In genomic region chr19:49852631-49853126, GRCh38 we compare ENCODE assay signal across 9 cellular contexts. TPM values are rescaled to one million over a fixed set of nuclear protein-coding genes. Genes with fewer than 3 reads are reported as not detected.
DNase-seq lines count a peak whose midpoint lies in the region; ATAC-seq and TF ChIP-seq lines count a peak whose summit lies in the region.
"Had no signal": no experiment of that assay in that cellular context is flagged by ENCODE, and none has a peak within 500 bp of the region (broad histone marks: within the 10 kb centered on the region; RNA-seq: fewer than 3 reads in every experiment).

No MANE protein-coding gene starts in this region.

- peaks cover 3% of the 10 kb centered on the region for H3K27me3 Mint-ChIP-seq in activated naive CD8-positive, alpha-beta T cell treated with anti-CD3 and anti-CD28 coated beads for 36 hours
- no peaks in the 10 kb centered on the region for H3K27me3 Mint-ChIP-seq in type B pancreatic cell

- ATAC-seq in Right ventricle myocardium superior (ENCODE audit: poor library complexity) = no peak
- ATAC-seq in HG02852 (IDR thresholded peaks at IDR 0.05; ENCODE audit: unreplicated experiment) = no peak

- H3K27me3 ChIP-seq in cardiac muscle cell (no peaks in the 10 kb centered on the region), kidney epithelial cell (ENCODE audit: control insufficient read depth, insufficient read depth, low read length) (no peaks in the 10 kb centered on the region)

- no peak for TF ChIP-seq CTCF in cardiac muscle cell (IDR thresholded peaks at IDR 0.05; ENCODE audit: low read depth, low read length)
- no peak for TF ChIP-seq CTCF in kidney epithelial cell (IDR thresholded peaks at IDR 0.05; ENCODE audit: insufficient read depth, low read length, poor library complexity, severe bottlenecking)
- no peak for TF ChIP-seq CTCF in type B pancreatic cell (conservative IDR thresholded peaks at IDR 0.05)

- H3K4me1 ChIP-seq in cardiac muscle cell (ENCODE audit: low read depth) = peaks cover 10% of the 10 kb centered on the region

- peaks cover 16% of the 10 kb centered on the region for H3K36me3 Mint-ChIP-seq in activated naive CD8-positive, alpha-beta T cell treated with anti-CD3 and anti-CD28 coated beads for 36 hours
- peaks cover 21% of the 10 kb centered on the region for H3K36me3 Mint-ChIP-seq in type B pancreatic cell

- peaks cover 12% of the 10 kb centered on the region for H3K9me3 Mint-ChIP-seq in activated naive CD8-positive, alpha-beta T cell treated with anti-CD3 and anti-CD28 coated beads for 36 hours
- peaks cover 3% of the 10 kb centered on the region for H3K9me3 Mint-ChIP-seq in type B pancreatic cell

- peaks cover 36% of the 10 kb centered on the region for H3K4me1 Mint-ChIP-seq in activated naive CD8-positive, alpha-beta T cell treated with anti-CD3 and anti-CD28 coated beads for 36 hours
- peaks cover 18% of the 10 kb centered on the region for H3K4me1 Mint-ChIP-seq in type B pancreatic cell (ENCODE audit: unreplicated experiment)

- no peaks in the 10 kb centered on the region for H3K9me3 ChIP-seq in cardiac muscle cell (ENCODE audit: low read depth)

- H3K4me3 ChIP-seq in cardiac muscle cell (peak overlapping the region; percentile 79), kidney epithelial cell (ENCODE audit: low read depth, low read length) (peak overlapping the region; percentile 81)

- H3K36me3 ChIP-seq in cardiac muscle cell (peaks cover 28% of the 10 kb centered on the region), kidney epithelial cell (ENCODE audit: control insufficient read depth, insufficient read depth, low read length) (peaks cover 3% of the 10 kb centered on the region)

- intact Hi-C loops in Right ventricle myocardium superior (cut with DNase I) = loop anchor here (5.0 kb wide), 1 partner anchor 35 kb away; the partner anchor contains the start of gene MED25

- DNase-seq in cardiac muscle cell (ENCODE audit: low read depth in 1 of 2, low spot score in 1 of 2) = no peak
- no peak for DNase-seq in Right ventricle myocardium superior
- DNase-seq in activated naive CD8-positive, alpha-beta T cell treated with anti-CD3 and anti-CD28 coated beads for 36 hours = no peak
- no peak for DNase-seq in kidney epithelial cell (ENCODE audit: low read depth)
- DNase-seq in type B pancreatic cell (ENCODE audit: extremely low spot score, unreplicated experiment) = no peak
- no peak for DNase-seq in HuH-7.5 (ENCODE audit: low spot score)
- DNase-seq in NCI-H2196 treated with DMSO at 0.1 percent for 48 hours (lab: John Stamatoyannopoulos, UW; ENCODE audit: unreplicated experiment) = no peak
- DNase-seq: GDM1 had no signal

- H3K27ac Mint-ChIP-seq in activated naive CD8-positive, alpha-beta T cell treated with anti-CD3 and anti-CD28 coated beads for 36 hours = peak overlapping the region; percentile 48
- peak overlapping the region; percentile 90 for H3K27ac Mint-ChIP-seq in type B pancreatic cell

- H3K27ac ChIP-seq in cardiac muscle cell = no peak overlapping the region

- peak overlapping the region; percentile 73 for H3K4me3 Mint-ChIP-seq in activated naive CD8-positive, alpha-beta T cell treated with anti-CD3 and anti-CD28 coated beads for 36 hours
- H3K4me3 Mint-ChIP-seq in type B pancreatic cell = peak overlapping the region; percentile 94

RNA-seq across cellular contexts. Expression of gene PTOV1, which starts 1.7 kb away (rescaled TPM):
- total RNA-seq in cardiac muscle cell (290 and 380 TPM in 2 replicates), Right ventricle myocardium superior (120 TPM), kidney epithelial cell (47.9 and 71.1 TPM in 2 replicates), type B pancreatic cell (ENCODE audit: low replicate concordance) (248 and 388 TPM in 2 replicates)
- polyA plus RNA-seq in cardiac muscle cell = 445 and 583 TPM in 2 replicates
- total RNA-seq in activated naive CD8-positive, alpha-beta T cell treated with anti-CD3 and anti-CD28 coated beads for 36 hours = 10 to 100 TPM; 73.9 to 76.4 TPM

RNA-seq across cellular contexts. Expression of gene PNKP, which starts 14.7 kb away (rescaled TPM):
- total RNA-seq in cardiac muscle cell (73.8 and 74.5 TPM in 2 replicates), Right ventricle myocardium superior (36.3 TPM), kidney epithelial cell (69.3 and 78.2 TPM in 2 replicates), type B pancreatic cell (ENCODE audit: low replicate concordance) (72.3 and 125 TPM in 2 replicates)
- polyA plus RNA-seq in cardiac muscle cell = 69.7 and 98.4 TPM in 2 replicates
- 100 to 1,000 TPM in 1 of 2 experiments, 10 to 100 TPM in 1; 78.9 to 143 TPM for total RNA-seq in activated naive CD8-positive, alpha-beta T cell treated with anti-CD3 and anti-CD28 coated beads for 36 hours

RNA-seq across cellular contexts. Expression of gene AKT1S1, which starts 24.5 kb away (rescaled TPM):
- total RNA-seq in cardiac muscle cell = 27.5 and 36.9 TPM in 2 replicates
- polyA plus RNA-seq in cardiac muscle cell = 45.4 and 66.2 TPM in 2 replicates
- 35.0 TPM for total RNA-seq in Right ventricle myocardium superior
- total RNA-seq in activated naive CD8-positive, alpha-beta T cell treated with anti-CD3 and anti-CD28 coated beads for 36 hours = 10 to 100 TPM; 21.0 to 22.7 TPM
- total RNA-seq in kidney epithelial cell = 23.2 and 34.6 TPM in 2 replicates
- total RNA-seq in type B pancreatic cell (ENCODE audit: low replicate concordance) = 35.8 and 40.1 TPM in 2 replicates

RNA-seq across cellular contexts. Expression of gene TBC1D17, which starts 24.8 kb away (rescaled TPM):
- total RNA-seq in cardiac muscle cell (25.4 and 26.8 TPM in 2 replicates), Right ventricle myocardium superior (46.0 TPM), kidney epithelial cell (17.4 and 28.1 TPM in 2 replicates), type B pancreatic cell (ENCODE audit: low replicate concordance) (33.9 and 45.9 TPM in 2 replicates)
- 38.0 and 52.5 TPM in 2 replicates for polyA plus RNA-seq in cardiac muscle cell
- total RNA-seq in activated naive CD8-positive, alpha-beta T cell treated with anti-CD3 and anti-CD28 coated beads for 36 hours = 10 to 100 TPM; 22.6 to 24.0 TPM

RNA-seq across cellular contexts. Expression of gene MED25, which starts 34.6 kb away (rescaled TPM):
- total RNA-seq in cardiac muscle cell (68.7 and 83.7 TPM in 2 replicates), Right ventricle myocardium superior (83.4 TPM), kidney epithelial cell (31.6 and 34.5 TPM in 2 replicates), type B pancreatic cell (ENCODE audit: low replicate concordance) (88.5 and 88.9 TPM in 2 replicates)
- 69.9 and 73.2 TPM in 2 replicates for polyA plus RNA-seq in cardiac muscle cell
- 10 to 100 TPM; 41.6 to 44.8 TPM for total RNA-seq in activated naive CD8-positive, alpha-beta T cell treated with anti-CD3 and anti-CD28 coated beads for 36 hours
